7 cellular contexts compared by ENCODE assay signal in the genomic region with DNA sequence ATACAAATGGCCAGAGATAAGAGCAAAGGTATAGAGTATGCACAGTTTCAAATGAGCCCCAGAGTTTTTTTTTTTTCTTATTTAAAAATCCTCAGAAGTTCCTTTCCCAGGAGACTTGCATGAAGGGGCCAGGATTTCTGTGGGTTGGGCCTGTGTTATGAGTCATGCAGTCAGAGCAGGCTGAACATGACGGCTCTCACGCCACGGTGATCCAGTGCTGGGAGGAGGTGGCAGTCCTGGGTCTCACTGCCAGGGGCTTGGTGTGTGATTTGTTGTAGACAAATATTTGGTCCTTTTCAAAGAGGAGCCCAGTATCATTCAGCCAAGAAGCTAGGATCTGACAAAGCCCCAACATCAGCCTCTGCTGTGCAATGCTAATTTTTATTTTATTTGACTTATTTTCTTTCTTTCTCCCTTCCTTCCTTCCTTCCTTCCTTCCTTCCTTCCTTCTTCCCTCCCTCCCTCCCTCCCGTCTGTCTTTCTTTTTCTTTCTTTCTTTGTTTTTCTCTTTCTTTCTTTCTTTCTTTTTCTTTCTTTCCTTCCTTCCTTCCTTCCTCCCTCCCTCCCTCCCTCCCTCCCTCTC. TPM values are rescaled to one million over a fixed set of nuclear protein-coding genes. Genes with fewer than 3 reads are reported as not detected.
DNase-seq lines count a peak whose midpoint lies in the region; ATAC-seq and TF ChIP-seq lines count a peak whose summit lies in the region.

No MANE protein-coding gene starts in this region.

- no peaks in the 10 kb centered on the region for H3K23me2 ChIP-seq in H9 (ENCODE audit: insufficient read length, low read depth, low read length, poor library complexity, severe bottlenecking)

- no peaks in the 10 kb centered on the region for H3K36me3 ChIP-seq in suprapubic skin

- intact Hi-C loops in Right ventricle myocardium superior (cut with DNase I) = no loop called here

- no peak overlapping the region for H2BK5ac ChIP-seq in H9 (ENCODE audit: insufficient read length, low read length)

- H4K91ac ChIP-seq in H9 (ENCODE audit: insufficient read length, low read depth, low read length) = no peak overlapping the region

- H2BK12ac ChIP-seq in H9 (ENCODE audit: insufficient read length, low read depth, low read length) = no peak overlapping the region

- H3K9me3 ChIP-seq in H9 (ENCODE audit: control insufficient read depth, low read depth, low read length) (no peaks in the 10 kb centered on the region), suprapubic skin (no peaks in the 10 kb centered on the region)

- H4K8ac ChIP-seq in H9 (replicated peaks; ENCODE audit: insufficient read length, low read depth, low read length) = no peak overlapping the region

- no peaks in the 10 kb centered on the region for H3K27me3 Mint-ChIP-seq in H9 (ENCODE audit: low read depth)
- no peaks in the 10 kb centered on the region for H3K27me3 Mint-ChIP-seq in activated naive CD4-positive, alpha-beta T cell treated with anti-CD3 and anti-CD28 coated beads, Interleukin-2, amount 10 ng/mL, durations not matched to agents 7 days and 5 days

- H3K27me3 ChIP-seq in H9 (ENCODE audit: insufficient read depth, low read length) = no peaks in the 10 kb centered on the region
- H3K27me3 ChIP-seq in suprapubic skin = no peaks in the 10 kb centered on the region

- no peak overlapping the region for H3K56ac ChIP-seq in H9 (ENCODE audit: insufficient read length, low read depth, low read length)

- peaks cover 0 to 12% (median 7%) of the 10 kb centered on the region in 3 experiments; a peak in 5 of 7 replicates for H3K36me3 Mint-ChIP-seq in H9 (ENCODE audit: insufficient read depth in 1 of 3, low read depth in 3 of 3)
- no peaks in the 10 kb centered on the region for H3K36me3 Mint-ChIP-seq in activated naive CD4-positive, alpha-beta T cell treated with anti-CD3 and anti-CD28 coated beads, Interleukin-2, amount 10 ng/mL, durations not matched to agents 7 days and 5 days

- no peak overlapping the region for H4K5ac ChIP-seq in H9 (ENCODE audit: insufficient read length, low read depth, low read length)

- 0 out of 7 replicates have a peak overlapping the region, but pooled peaks of 1 of the 3 experiments have one; percentile 42 for H3K27ac Mint-ChIP-seq in H9
- H3K27ac Mint-ChIP-seq in activated naive CD4-positive, alpha-beta T cell treated with anti-CD3 and anti-CD28 coated beads, Interleukin-2, amount 10 ng/mL, durations not matched to agents 7 days and 5 days = no peak overlapping the region

- H3K4me2 ChIP-seq in H9 (ENCODE audit: insufficient read depth, insufficient read length, low read length) = no peak overlapping the region

- no peak overlapping the region for H3K4me3 Mint-ChIP-seq in H9
- H3K4me3 Mint-ChIP-seq in activated naive CD4-positive, alpha-beta T cell treated with anti-CD3 and anti-CD28 coated beads, Interleukin-2, amount 10 ng/mL, durations not matched to agents 7 days and 5 days = no peak overlapping the region

- no peak overlapping the region for H3K14ac ChIP-seq in H9 (ENCODE audit: insufficient read depth, low read length)

- peak; percentile 46 for DNase-seq in H9
- DNase-seq in SHP77 treated with DMSO at 0.1 percent for 48 hours (lab: John Stamatoyannopoulos, UW) = peak; percentile 75
- peak; percentile 79 for DNase-seq in Right ventricle myocardium superior
- peak; percentile 78 to 89 for DNase-seq in suprapubic skin (ENCODE audit: low spot score in 2 of 2)
- no peak for DNase-seq in NCI-H1417 (lab: John Stamatoyannopoulos, UW)
- DNase-seq in activated naive CD4-positive, alpha-beta T cell treated with anti-CD3 and anti-CD28 coated beads, Interleukin-2, amount 10 ng/mL, durations not matched to agents 7 days and 5 days = no peak

- H2BK15ac ChIP-seq in H9 (ENCODE audit: low read depth, low read length) = no peak overlapping the region

- TF ChIP-seq EP300 in suprapubic skin (IDR thresholded peaks at IDR 0.05) = no peak

- H2AK5ac ChIP-seq in H9 (ENCODE audit: insufficient read length, low read length) = no peak overlapping the region

- CTCF ChIA-PET in activated naive CD4-positive, alpha-beta T cell treated with anti-CD3 and anti-CD28 coated beads, Interleukin-2, amount 10 ng/mL, durations not matched to agents 7 days and 5 days (lab: Charles Lee) = no interaction called here

- H3K4me1 ChIP-seq in H9 (ENCODE audit: insufficient read depth, low read length) (peaks cover 7% of the 10 kb centered on the region; the same call in 1 of the 2 replicates), suprapubic skin (peaks cover 4% of the 10 kb centered on the region)

- no peak overlapping the region for H3K23ac ChIP-seq in H9 (ENCODE audit: insufficient read length, low read depth, low read length)

- peaks cover 55 to 60% of the 10 kb centered on the region in 2 experiments for H3K4me1 Mint-ChIP-seq in H9
- no peaks in the 10 kb centered on the region for H3K4me1 Mint-ChIP-seq in activated naive CD4-positive, alpha-beta T cell treated with anti-CD3 and anti-CD28 coated beads, Interleukin-2, amount 10 ng/mL, durations not matched to agents 7 days and 5 days

- no peak overlapping the region for H2BK120ac ChIP-seq in H9 (ENCODE audit: low read depth, low read length, poor library complexity, severe bottlenecking)

- ATAC-seq in Right ventricle myocardium superior (ENCODE audit: poor library complexity) (peak; percentile 92), HG02642 (IDR thresholded peaks at IDR 0.05; ENCODE audit: poor library complexity, unreplicated experiment) (no peak)

- H3K27ac ChIP-seq in H9 (ENCODE audit: insufficient read length, low read depth, low read length) (no peak overlapping the region), suprapubic skin (no peak overlapping the region)

- no peak overlapping the region for H3K18ac ChIP-seq in H9 (ENCODE audit: insufficient read length, low read depth, low read length)

- no peaks in the 10 kb centered on the region for H3K79me1 ChIP-seq in H9 (ENCODE audit: insufficient read depth, low read depth, low read length, poor library complexity, severe bottlenecking)

- H3K79me2 ChIP-seq in H9 (ENCODE audit: insufficient read depth, low read length) = no peaks in the 10 kb centered on the region

- H3K9me3 Mint-ChIP-seq in H9 = peaks cover 0 to 3% of the 10 kb centered on the region in 2 experiments; a peak in 1 of 5 replicates
- no peaks in the 10 kb centered on the region for H3K9me3 Mint-ChIP-seq in activated naive CD4-positive, alpha-beta T cell treated with anti-CD3 and anti-CD28 coated beads, Interleukin-2, amount 10 ng/mL, durations not matched to agents 7 days and 5 days

- no peak for TF ChIP-seq POLR2A in suprapubic skin (IDR thresholded peaks at IDR 0.05)

- no peak overlapping the region for H2AFZ ChIP-seq in H9 (ENCODE audit: low read length)

- no peak overlapping the region for H2BK20ac ChIP-seq in H9 (ENCODE audit: low read depth, low read length, poor library complexity, severe bottlenecking)

- no peak overlapping the region for H3T11ph ChIP-seq in H9 (ENCODE audit: low read length)

- H3K9ac ChIP-seq in H9 (ENCODE audit: extremely low read depth, insufficient read length, low read length) = no peak overlapping the region

- no peaks in the 10 kb centered on the region for H4K20me1 ChIP-seq in H9 (ENCODE audit: control insufficient read depth, insufficient read depth, insufficient read length)

- TF ChIP-seq CTCF in H9 (conservative IDR thresholded peaks at IDR 0.05) (no peak), suprapubic skin (IDR thresholded peaks at IDR 0.05) (no peak)

- no CpG with 5 or more reads among the region's 4 CpGs for WGBS in H9 (ENCODE audit: extremely low coverage, insufficient read length, low lambda C conversion rate)
- WGBS in suprapubic skin = 25% methylated on average over 4 of the region's 4 CpGs

- no peak overlapping the region for H3K4me3 ChIP-seq in suprapubic skin

- no peak overlapping the region for H3K4ac ChIP-seq in H9 (ENCODE audit: low read depth, low read length)

RNA-seq across cellular contexts. Expression of gene KCNE4, which starts 10.4 kb away (rescaled TPM):
- 0.20 and 0.24 TPM in 2 replicates for total RNA-seq in H9 (2021)
- total RNA-seq in Right ventricle myocardium superior = 3.2 TPM
- 1 to 10 TPM in 3 of 4 donors, under 1 TPM in 1; 0.64 to 2.4 (median 2.1) TPM for total RNA-seq in suprapubic skin

Comparison
In these comparisons a context has a peak if more than half of its experiments do, and no peak if none do; other contexts are left out.
1. DNase-seq: peak in H9 (single experiment), SHP77 treated with DMSO at 0.1 percent for 48 hours (single experiment), Right ventricle myocardium superior (single experiment) and suprapubic skin (2 of 2); none in NCI-H1417 (0 of 3) and activated naive CD4-positive, alpha-beta T cell treated with anti-CD3 and anti-CD28 coated beads, Interleukin-2, amount 10 ng/mL, durations not matched to agents 7 days and 5 days (single experiment).